Comparison of ENCODE assay signal across 16 cellular contexts in genomic region chrX:48902135-48902534, GRCh38.
"Had no signal": no experiment of that assay in that cellular context is flagged by ENCODE, and none has a peak within 500 bp of the region (broad histone marks: within the 10 kb centered on the region; RNA-seq: fewer than 3 reads in every experiment).

No MANE protein-coding gene starts in this region.

- H3K9me3 ChIP-seq: testis, upper lobe of right lung had no signal

- H3K27me3 ChIP-seq: brain microvascular endothelial cell, stomach, testis, upper lobe of right lung had no signal

- DNase-seq: activated CD4-positive, CD25-positive, alpha-beta regulatory T cell; activated gamma-delta T cell treated with Interleukin-2 at 50 U/mL for 16 hours; activated naive CD8-positive, alpha-beta T cell treated with anti-CD3 and anti-CD28 coated beads for 36 hours; activated T-cell treated with anti-CD3 and anti-CD28 coated beads, Interleukin-2, amount 50 U/mL, for 48 hours; brain microvascular endothelial cell; effector memory CD8-positive, alpha-beta T cell; foreskin melanocyte; immature natural killer cell; stimulated activated CD4-positive, alpha-beta T cell treated with anti-CD3 and anti-CD28 coated beads, Interleukin-1b, Interleukin-23, amount 100 ng/mL, for 48 hours; stomach; testis; upper lobe of right lung had no signal

- H3K4me1 ChIP-seq: testis had no signal

- H3K27ac ChIP-seq: brain microvascular endothelial cell, epithelial cell of prostate, stomach, testis, upper lobe of right lung had no signal

- H3K4me3 ChIP-seq: stomach, testis, upper lobe of right lung had no signal

- H3K9me3 Mint-ChIP-seq: activated naive CD8-positive, alpha-beta T cell treated with anti-CD3 and anti-CD28 coated beads for 36 hours; dendritic cell treated with granulocyte-macrophage colony-stimulating factor and Interleukin-4, amounts not matched to agents 40 ng/mL and 50 ng/mL, for 4 days; effector memory CD8-positive, alpha-beta T cell; immature natural killer cell; natural killer cell treated with Interleukin-12 subunit alpha and Interleukin-12 subunit beta and Interleukin-15 and Interleukin-18, amount 100 ng/mL, for 72 hours had no signal

- ATAC-seq: effector memory CD8-positive, alpha-beta T cell; natural killer cell treated with Interleukin-12 subunit alpha and Interleukin-12 subunit beta and Interleukin-15 and Interleukin-18, amount 100 ng/mL, for 72 hours; sciatic nerve; upper lobe of right lung had no signal

- H3K4me3 Mint-ChIP-seq: activated naive CD8-positive, alpha-beta T cell treated with anti-CD3 and anti-CD28 coated beads for 36 hours; dendritic cell treated with granulocyte-macrophage colony-stimulating factor and Interleukin-4, amounts not matched to agents 40 ng/mL and 50 ng/mL, for 4 days; effector memory CD8-positive, alpha-beta T cell; immature natural killer cell; natural killer cell treated with Interleukin-12 subunit alpha and Interleukin-12 subunit beta and Interleukin-15 and Interleukin-18, amount 100 ng/mL, for 72 hours had no signal

- H3K36me3 Mint-ChIP-seq: immature natural killer cell had no signal

- H3K27ac Mint-ChIP-seq: activated naive CD8-positive, alpha-beta T cell treated with anti-CD3 and anti-CD28 coated beads for 36 hours; dendritic cell treated with granulocyte-macrophage colony-stimulating factor and Interleukin-4, amounts not matched to agents 40 ng/mL and 50 ng/mL, for 4 days had no signal

- H3K27me3 Mint-ChIP-seq: activated naive CD8-positive, alpha-beta T cell treated with anti-CD3 and anti-CD28 coated beads for 36 hours; dendritic cell treated with granulocyte-macrophage colony-stimulating factor and Interleukin-4, amounts not matched to agents 40 ng/mL and 50 ng/mL, for 4 days; effector memory CD8-positive, alpha-beta T cell; natural killer cell treated with Interleukin-12 subunit alpha and Interleukin-12 subunit beta and Interleukin-15 and Interleukin-18, amount 100 ng/mL, for 72 hours had no signal
